In genomic region chr2:221465776-221466175, GRCh38 we compare ENCODE assay signal across 10 cellular contexts.
DNase-seq lines count a peak whose midpoint lies in the region; ATAC-seq, FAIRE-seq and TF ChIP-seq lines count a peak whose summit lies in the region.
"Had no signal": no experiment of that assay in that cellular context is flagged by ENCODE, and none has a peak within 500 bp of the region (broad histone marks: within the 10 kb centered on the region; RNA-seq: fewer than 3 reads in every experiment).

No MANE protein-coding gene starts in this region.

- no peaks in the 10 kb centered on the region for H3K9me3 ChIP-seq in prostate gland
- H3K9me3 ChIP-seq: SJCRH30 had no signal

- peaks cover 0 to 3% (median 0%) of the 10 kb centered on the region in 7 donors for H3K9me3 Mint-ChIP-seq in naive B cell

- no peak for FAIRE-seq in D721Med (lab: Jason Lieb, UNC)
- FAIRE-seq: A204.1 had no signal

- H3K4me3 ChIP-seq in prostate gland, result no peak overlapping the region
- H3K4me3 ChIP-seq: SJCRH30 had no signal

- ATAC-seq in HG02588 (IDR thresholded peaks at IDR 0.05; ENCODE audit: unreplicated experiment) (peak; percentile 82), naive B cell (ENCODE audit: low read depth in 2 of 2) (peak; percentile 83 to 84), HG03159 (IDR thresholded peaks at IDR 0.05; ENCODE audit: unreplicated experiment) (no peak)

- peaks cover 0 to 7% (median 0%) of the 10 kb centered on the region in 3 donors for H3K27me3 Mint-ChIP-seq in naive B cell

- peaks cover 34 to 56% (median 46%) of the 10 kb centered on the region in 3 donors for H3K4me1 Mint-ChIP-seq in naive B cell

- no peaks in the 10 kb centered on the region for H3K36me3 ChIP-seq in prostate gland
- H3K36me3 ChIP-seq: SJCRH30 had no signal

- WGBS in prostate gland, result 91% methylated on average over 11 of the region's 11 CpGs

- intact Hi-C loops in prostate gland (cut with DNase I), result no loop called here

- H3K36me3 Mint-ChIP-seq in naive B cell, result no peaks in the 10 kb centered on the region

- H3K4me3 Mint-ChIP-seq in naive B cell, result peak overlapping the region in 7 of 8 donors; percentile 70 to 89 (median 84)

- TF ChIP-seq CTCF in D721Med (IDR thresholded peaks at IDR 0.05; ENCODE audit: insufficient read depth, missing control alignments), result no peak
- no peak for TF ChIP-seq CTCF in prostate gland (IDR thresholded peaks at IDR 0.05)

- no peaks in the 10 kb centered on the region for H3K27me3 ChIP-seq in prostate gland (replicated peaks; ENCODE audit: insufficient read depth)
- H3K27me3 ChIP-seq: SJCRH30 had no signal

- no peaks in the 10 kb centered on the region for H3K4me1 ChIP-seq in prostate gland (replicated peaks)
- H3K4me1 ChIP-seq: SJCRH30 had no signal

- DNase-seq in NCI-H526 (lab: John Stamatoyannopoulos, UW) (peak; percentile 23), NCI-H526 treated with DMSO at 0.1 percent for 48 hours (lab: John Stamatoyannopoulos, UW) (no peak), MV-4-11 (lab: John Stamatoyannopoulos, UW) (peak; percentile 37), naive B cell (peak; percentile 38), D721Med (ENCODE audit: insufficient read length, low spot score) (no peak), prostate gland (ENCODE audit: low spot score) (no peak)

- H3K27ac ChIP-seq in prostate gland, result no peak overlapping the region
- H3K27ac ChIP-seq: SJCRH30 had no signal

- no peak for TF ChIP-seq POLR2A in prostate gland (IDR thresholded peaks at IDR 0.05)

- peak overlapping the region in 5 of 6 donors; percentile 12 to 86 (median 39) for H3K27ac Mint-ChIP-seq in naive B cell

Comparison
In these comparisons a context has a peak if more than half of its experiments do, and no peak if none do; other contexts are left out.
1. DNase-seq: peak in NCI-H526 (2 of 2), MV-4-11 (single experiment) and naive B cell (single experiment); none in NCI-H526 treated with DMSO at 0.1 percent for 48 hours (single experiment), D721Med (single experiment) and prostate gland (single experiment).